In genomic region chr5:10583663-10584572, GRCh38 we compare ENCODE assay signal across 1 cellular context.
TF ChIP-seq lines count a peak whose summit lies in the region.

No MANE protein-coding gene starts in this region.

TF ChIP-seq in GM12878, 131 proteins besides CTCF, POLR2A, EP300 and RAD21 (continued from another document):
- no peak for TF ChIP-seq IRF5 (IDR thresholded peaks at IDR 0.05; ENCODE audit: borderline replicate concordance)
- TF ChIP-seq ATF3 (IDR thresholded peaks at IDR 0.05; ENCODE audit: borderline replicate concordance, extremely low read depth, low read depth, low read length), result no peak
- no peak for TF ChIP-seq KDM1A (IDR thresholded peaks at IDR 0.05; ENCODE audit: borderline replicate concordance)
- TF ChIP-seq MTA2 (IDR thresholded peaks at IDR 0.05; ENCODE audit: low read depth), result 0 out of 2 replicates have a peak, but pooled peaks have one; percentile 17
- TF ChIP-seq NFYA (IDR thresholded peaks at IDR 0.05; ENCODE audit: borderline replicate concordance, low read depth, low read length), result no peak
- peak; percentile 53; the same call in 1 of the 2 replicates for TF ChIP-seq PKNOX1 (IDR thresholded peaks at IDR 0.05)
- peak; percentile 59; the same call in 1 of the 2 replicates for TF ChIP-seq TCF12 (IDR thresholded peaks at IDR 0.05; ENCODE audit: low read depth, low read length)
